Comparison of ENCODE assay signal across 1 cellular context in the genomic region with DNA sequence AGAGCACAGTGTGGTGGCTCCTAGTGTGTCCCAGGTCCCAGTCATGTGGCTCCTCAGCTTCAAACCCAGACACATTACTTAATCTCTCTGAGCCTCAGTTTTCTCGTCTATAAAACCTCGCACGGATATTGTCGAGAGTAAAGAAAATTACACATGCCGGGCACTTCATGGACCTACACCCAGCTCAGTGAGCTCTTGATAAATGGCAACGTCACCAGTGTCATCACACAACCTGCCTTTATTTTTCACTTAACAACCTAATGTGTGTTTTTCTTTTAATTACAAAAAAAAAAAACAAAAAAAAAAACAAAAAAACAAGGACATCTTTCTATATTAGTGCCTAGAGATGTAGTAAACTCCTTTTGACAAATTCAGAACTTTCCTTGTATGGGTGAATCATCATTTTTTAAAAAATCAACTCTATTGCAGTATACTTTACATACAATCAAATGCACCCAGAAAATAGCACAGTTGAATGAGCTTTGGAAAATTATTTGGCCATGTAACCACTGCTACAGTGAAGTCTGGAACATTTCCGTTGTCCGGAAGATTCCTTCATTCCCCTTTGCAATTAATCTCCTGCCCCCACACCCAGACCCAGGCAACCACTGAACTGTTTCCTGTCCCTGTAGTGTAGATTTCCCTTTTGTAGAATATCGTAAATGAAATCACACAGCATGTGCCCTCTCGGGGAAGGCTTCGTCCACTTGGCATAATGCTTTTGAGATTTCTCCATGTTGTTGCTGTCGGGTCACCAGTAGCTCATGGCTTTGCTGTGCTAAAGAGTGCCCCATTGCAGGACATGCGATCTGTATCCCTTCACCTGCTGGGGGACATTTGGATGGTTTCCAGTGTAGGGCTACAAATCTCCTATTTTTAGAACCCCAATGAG.
TF ChIP-seq lines count a peak whose summit lies in the region.

No MANE protein-coding gene starts in this region.

TF ChIP-seq in GM23338, 12 proteins besides CTCF, POLR2A, EP300 and RAD21 (continued from another document):
- TF ChIP-seq, protein P1, sequence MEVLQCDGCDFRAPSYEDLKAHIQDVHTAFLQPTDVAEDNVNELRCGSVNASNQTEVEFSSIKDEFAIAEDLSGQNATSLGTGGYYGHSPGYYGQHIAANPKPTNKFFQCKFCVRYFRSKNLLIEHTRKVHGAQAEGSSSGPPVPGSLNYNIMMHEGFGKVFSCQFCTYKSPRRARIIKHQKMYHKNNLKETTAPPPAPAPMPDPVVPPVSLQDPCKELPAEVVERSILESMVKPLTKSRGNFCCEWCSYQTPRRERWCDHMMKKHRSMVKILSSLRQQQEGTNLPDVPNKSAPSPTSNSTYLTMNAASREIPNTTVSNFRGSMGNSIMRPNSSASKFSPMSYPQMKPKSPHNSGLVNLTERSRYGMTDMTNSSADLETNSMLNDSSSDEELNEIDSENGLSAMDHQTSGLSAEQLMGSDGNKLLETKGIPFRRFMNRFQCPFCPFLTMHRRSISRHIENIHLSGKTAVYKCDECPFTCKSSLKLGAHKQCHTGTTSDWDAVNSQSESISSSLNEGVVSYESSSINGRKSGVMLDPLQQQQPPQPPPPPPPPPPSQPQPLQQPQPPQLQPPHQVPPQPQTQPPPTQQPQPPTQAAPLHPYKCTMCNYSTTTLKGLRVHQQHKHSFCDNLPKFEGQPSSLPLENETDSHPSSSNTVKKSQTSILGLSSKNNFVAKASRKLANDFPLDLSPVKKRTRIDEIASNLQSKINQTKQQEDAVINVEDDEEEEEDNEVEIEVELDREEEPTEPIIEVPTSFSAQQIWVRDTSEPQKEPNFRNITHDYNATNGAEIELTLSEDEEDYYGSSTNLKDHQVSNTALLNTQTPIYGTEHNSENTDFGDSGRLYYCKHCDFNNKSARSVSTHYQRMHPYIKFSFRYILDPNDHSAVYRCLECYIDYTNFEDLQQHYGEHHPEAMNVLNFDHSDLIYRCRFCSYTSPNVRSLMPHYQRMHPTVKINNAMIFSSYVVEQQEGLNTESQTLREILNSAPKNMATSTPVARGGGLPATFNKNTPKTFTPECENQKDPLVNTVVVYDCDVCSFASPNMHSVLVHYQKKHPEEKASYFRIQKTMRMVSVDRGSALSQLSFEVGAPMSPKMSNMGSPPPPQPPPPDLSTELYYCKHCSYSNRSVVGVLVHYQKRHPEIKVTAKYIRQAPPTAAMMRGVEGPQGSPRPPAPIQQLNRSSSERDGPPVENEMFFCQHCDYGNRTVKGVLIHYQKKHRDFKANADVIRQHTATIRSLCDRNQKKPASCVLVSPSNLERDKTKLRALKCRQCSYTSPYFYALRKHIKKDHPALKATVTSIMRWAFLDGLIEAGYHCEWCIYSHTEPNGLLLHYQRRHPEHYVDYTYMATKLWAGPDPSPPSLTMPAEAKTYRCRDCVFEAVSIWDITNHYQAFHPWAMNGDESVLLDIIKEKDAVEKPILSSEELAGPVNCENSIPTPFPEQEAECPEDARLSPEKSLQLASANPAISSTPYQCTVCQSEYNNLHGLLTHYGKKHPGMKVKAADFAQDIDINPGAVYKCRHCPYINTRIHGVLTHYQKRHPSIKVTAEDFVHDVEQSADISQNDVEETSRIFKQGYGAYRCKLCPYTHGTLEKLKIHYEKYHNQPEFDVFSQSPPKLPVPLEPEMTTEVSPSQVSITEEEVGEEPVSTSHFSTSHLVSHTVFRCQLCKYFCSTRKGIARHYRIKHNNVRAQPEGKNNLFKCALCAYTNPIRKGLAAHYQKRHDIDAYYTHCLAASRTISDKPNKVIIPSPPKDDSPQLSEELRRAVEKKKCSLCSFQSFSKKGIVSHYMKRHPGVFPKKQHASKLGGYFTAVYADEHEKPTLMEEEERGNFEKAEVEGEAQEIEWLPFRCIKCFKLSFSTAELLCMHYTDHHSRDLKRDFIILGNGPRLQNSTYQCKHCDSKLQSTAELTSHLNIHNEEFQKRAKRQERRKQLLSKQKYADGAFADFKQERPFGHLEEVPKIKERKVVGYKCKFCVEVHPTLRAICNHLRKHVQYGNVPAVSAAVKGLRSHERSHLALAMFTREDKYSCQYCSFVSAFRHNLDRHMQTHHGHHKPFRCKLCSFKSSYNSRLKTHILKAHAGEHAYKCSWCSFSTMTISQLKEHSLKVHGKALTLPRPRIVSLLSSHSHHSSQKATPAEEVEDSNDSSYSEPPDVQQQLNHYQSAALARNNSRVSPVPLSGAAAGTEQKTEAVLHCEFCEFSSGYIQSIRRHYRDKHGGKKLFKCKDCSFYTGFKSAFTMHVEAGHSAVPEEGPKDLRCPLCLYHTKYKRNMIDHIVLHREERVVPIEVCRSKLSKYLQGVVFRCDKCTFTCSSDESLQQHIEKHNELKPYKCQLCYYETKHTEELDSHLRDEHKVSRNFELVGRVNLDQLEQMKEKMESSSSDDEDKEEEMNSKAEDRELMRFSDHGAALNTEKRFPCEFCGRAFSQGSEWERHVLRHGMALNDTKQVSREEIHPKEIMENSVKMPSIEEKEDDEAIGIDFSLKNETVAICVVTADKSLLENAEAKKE (CRISPR knock-in tag; IDR thresholded peaks at IDR 0.05), result no peak
- TF ChIP-seq STAT1 (IDR thresholded peaks at IDR 0.05; ENCODE audit: unreplicated experiment) (no peak), JUNB (IDR thresholded peaks at IDR 0.05; ENCODE audit: unreplicated experiment) (no peak)
- TF ChIP-seq, protein P2, sequence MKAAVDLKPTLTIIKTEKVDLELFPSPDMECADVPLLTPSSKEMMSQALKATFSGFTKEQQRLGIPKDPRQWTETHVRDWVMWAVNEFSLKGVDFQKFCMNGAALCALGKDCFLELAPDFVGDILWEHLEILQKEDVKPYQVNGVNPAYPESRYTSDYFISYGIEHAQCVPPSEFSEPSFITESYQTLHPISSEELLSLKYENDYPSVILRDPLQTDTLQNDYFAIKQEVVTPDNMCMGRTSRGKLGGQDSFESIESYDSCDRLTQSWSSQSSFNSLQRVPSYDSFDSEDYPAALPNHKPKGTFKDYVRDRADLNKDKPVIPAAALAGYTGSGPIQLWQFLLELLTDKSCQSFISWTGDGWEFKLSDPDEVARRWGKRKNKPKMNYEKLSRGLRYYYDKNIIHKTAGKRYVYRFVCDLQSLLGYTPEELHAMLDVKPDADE (IDR thresholded peaks at IDR 0.05), result no peak
- TF ChIP-seq, protein P3, sequence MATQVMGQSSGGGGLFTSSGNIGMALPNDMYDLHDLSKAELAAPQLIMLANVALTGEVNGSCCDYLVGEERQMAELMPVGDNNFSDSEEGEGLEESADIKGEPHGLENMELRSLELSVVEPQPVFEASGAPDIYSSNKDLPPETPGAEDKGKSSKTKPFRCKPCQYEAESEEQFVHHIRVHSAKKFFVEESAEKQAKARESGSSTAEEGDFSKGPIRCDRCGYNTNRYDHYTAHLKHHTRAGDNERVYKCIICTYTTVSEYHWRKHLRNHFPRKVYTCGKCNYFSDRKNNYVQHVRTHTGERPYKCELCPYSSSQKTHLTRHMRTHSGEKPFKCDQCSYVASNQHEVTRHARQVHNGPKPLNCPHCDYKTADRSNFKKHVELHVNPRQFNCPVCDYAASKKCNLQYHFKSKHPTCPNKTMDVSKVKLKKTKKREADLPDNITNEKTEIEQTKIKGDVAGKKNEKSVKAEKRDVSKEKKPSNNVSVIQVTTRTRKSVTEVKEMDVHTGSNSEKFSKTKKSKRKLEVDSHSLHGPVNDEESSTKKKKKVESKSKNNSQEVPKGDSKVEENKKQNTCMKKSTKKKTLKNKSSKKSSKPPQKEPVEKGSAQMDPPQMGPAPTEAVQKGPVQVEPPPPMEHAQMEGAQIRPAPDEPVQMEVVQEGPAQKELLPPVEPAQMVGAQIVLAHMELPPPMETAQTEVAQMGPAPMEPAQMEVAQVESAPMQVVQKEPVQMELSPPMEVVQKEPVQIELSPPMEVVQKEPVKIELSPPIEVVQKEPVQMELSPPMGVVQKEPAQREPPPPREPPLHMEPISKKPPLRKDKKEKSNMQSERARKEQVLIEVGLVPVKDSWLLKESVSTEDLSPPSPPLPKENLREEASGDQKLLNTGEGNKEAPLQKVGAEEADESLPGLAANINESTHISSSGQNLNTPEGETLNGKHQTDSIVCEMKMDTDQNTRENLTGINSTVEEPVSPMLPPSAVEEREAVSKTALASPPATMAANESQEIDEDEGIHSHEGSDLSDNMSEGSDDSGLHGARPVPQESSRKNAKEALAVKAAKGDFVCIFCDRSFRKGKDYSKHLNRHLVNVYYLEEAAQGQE (IDR thresholded peaks at IDR 0.05; ENCODE audit: unreplicated experiment), result no peak
TF ChIP-seq in GM23338: peak in this region for 0.
